2 cellular contexts compared by ENCODE assay signal in the genomic region with DNA sequence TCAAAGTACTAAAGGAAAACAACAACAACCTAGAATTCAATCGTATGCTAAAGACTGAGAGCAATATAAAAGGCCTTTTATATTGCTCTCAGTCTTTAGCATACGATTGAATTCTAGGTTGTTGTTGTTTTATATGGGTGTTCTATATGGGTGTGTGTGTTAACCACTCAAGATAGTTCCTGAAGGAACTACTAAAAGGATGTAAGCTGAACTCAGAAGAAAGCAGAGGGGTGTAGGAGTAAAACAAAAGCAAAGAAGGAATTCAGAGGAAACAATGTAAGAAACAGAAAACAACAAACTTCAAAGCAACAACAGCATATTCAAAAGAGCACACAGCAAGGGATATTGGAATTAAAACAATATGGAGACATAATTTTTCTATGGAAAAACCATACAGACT.
TF ChIP-seq lines count a peak whose summit lies in the region.

No MANE protein-coding gene starts in this region.

TF ChIP-seq in liver, 16 proteins besides CTCF, POLR2A, EP300 and RAD21:
- TF ChIP-seq FOXA1 (IDR thresholded peaks at IDR 0.05), result no peak
- TF ChIP-seq TAF1 (conservative IDR thresholded peaks at IDR 0.05), result no peak
- no peak for TF ChIP-seq SP1 (IDR thresholded peaks at IDR 0.05)
- no peak for TF ChIP-seq EGR1 (IDR thresholded peaks at IDR 0.05; ENCODE audit: low read depth in 2 of 2)
- TF ChIP-seq NR2F2 (IDR thresholded peaks at IDR 0.05), result no peak
- no peak for TF ChIP-seq GABPA (IDR thresholded peaks at IDR 0.05 in 1 of 2, conservative IDR thresholded peaks at IDR 0.05 in 1 of 2)
- TF ChIP-seq YY1 (IDR thresholded peaks at IDR 0.05), result no peak
- TF ChIP-seq, protein P1, sequence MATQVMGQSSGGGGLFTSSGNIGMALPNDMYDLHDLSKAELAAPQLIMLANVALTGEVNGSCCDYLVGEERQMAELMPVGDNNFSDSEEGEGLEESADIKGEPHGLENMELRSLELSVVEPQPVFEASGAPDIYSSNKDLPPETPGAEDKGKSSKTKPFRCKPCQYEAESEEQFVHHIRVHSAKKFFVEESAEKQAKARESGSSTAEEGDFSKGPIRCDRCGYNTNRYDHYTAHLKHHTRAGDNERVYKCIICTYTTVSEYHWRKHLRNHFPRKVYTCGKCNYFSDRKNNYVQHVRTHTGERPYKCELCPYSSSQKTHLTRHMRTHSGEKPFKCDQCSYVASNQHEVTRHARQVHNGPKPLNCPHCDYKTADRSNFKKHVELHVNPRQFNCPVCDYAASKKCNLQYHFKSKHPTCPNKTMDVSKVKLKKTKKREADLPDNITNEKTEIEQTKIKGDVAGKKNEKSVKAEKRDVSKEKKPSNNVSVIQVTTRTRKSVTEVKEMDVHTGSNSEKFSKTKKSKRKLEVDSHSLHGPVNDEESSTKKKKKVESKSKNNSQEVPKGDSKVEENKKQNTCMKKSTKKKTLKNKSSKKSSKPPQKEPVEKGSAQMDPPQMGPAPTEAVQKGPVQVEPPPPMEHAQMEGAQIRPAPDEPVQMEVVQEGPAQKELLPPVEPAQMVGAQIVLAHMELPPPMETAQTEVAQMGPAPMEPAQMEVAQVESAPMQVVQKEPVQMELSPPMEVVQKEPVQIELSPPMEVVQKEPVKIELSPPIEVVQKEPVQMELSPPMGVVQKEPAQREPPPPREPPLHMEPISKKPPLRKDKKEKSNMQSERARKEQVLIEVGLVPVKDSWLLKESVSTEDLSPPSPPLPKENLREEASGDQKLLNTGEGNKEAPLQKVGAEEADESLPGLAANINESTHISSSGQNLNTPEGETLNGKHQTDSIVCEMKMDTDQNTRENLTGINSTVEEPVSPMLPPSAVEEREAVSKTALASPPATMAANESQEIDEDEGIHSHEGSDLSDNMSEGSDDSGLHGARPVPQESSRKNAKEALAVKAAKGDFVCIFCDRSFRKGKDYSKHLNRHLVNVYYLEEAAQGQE (IDR thresholded peaks at IDR 0.05), result no peak
- TF ChIP-seq FOXA2 (IDR thresholded peaks at IDR 0.05), result no peak
- TF ChIP-seq, protein P2, sequence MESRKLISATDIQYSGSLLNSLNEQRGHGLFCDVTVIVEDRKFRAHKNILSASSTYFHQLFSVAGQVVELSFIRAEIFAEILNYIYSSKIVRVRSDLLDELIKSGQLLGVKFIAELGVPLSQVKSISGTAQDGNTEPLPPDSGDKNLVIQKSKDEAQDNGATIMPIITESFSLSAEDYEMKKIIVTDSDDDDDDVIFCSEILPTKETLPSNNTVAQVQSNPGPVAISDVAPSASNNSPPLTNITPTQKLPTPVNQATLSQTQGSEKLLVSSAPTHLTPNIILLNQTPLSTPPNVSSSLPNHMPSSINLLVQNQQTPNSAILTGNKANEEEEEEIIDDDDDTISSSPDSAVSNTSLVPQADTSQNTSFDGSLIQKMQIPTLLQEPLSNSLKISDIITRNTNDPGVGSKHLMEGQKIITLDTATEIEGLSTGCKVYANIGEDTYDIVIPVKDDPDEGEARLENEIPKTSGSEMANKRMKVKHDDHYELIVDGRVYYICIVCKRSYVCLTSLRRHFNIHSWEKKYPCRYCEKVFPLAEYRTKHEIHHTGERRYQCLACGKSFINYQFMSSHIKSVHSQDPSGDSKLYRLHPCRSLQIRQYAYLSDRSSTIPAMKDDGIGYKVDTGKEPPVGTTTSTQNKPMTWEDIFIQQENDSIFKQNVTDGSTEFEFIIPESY (IDR thresholded peaks at IDR 0.05), result no peak
- no peak for TF ChIP-seq JUND (IDR thresholded peaks at IDR 0.05)
- TF ChIP-seq HNF4A (conservative IDR thresholded peaks at IDR 0.05), result no peak
- TF ChIP-seq, protein P3, sequence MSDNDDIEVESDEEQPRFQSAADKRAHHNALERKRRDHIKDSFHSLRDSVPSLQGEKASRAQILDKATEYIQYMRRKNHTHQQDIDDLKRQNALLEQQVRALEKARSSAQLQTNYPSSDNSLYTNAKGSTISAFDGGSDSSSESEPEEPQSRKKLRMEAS (IDR thresholded peaks at IDR 0.05), result no peak
- no peak for TF ChIP-seq RXRA (IDR thresholded peaks at IDR 0.05)
- TF ChIP-seq, protein P4, sequence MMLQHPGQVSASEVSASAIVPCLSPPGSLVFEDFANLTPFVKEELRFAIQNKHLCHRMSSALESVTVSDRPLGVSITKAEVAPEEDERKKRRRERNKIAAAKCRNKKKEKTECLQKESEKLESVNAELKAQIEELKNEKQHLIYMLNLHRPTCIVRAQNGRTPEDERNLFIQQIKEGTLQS (IDR thresholded peaks at IDR 0.05), result no peak
- TF ChIP-seq HNF4G (IDR thresholded peaks at IDR 0.05), result no peak

TF ChIP-seq in HepG2, 621 proteins besides CTCF, POLR2A, EP300 and RAD21:
- no peak for TF ChIP-seq ZFYVE20 (CRISPR knock-in tag; IDR thresholded peaks at IDR 0.05; ENCODE audit: borderline replicate concordance, low read depth)
- TF ChIP-seq REPIN1 (CRISPR knock-in tag; IDR thresholded peaks at IDR 0.05; ENCODE audit: borderline replicate concordance, low read depth), result no peak
